In the genomic region with DNA sequence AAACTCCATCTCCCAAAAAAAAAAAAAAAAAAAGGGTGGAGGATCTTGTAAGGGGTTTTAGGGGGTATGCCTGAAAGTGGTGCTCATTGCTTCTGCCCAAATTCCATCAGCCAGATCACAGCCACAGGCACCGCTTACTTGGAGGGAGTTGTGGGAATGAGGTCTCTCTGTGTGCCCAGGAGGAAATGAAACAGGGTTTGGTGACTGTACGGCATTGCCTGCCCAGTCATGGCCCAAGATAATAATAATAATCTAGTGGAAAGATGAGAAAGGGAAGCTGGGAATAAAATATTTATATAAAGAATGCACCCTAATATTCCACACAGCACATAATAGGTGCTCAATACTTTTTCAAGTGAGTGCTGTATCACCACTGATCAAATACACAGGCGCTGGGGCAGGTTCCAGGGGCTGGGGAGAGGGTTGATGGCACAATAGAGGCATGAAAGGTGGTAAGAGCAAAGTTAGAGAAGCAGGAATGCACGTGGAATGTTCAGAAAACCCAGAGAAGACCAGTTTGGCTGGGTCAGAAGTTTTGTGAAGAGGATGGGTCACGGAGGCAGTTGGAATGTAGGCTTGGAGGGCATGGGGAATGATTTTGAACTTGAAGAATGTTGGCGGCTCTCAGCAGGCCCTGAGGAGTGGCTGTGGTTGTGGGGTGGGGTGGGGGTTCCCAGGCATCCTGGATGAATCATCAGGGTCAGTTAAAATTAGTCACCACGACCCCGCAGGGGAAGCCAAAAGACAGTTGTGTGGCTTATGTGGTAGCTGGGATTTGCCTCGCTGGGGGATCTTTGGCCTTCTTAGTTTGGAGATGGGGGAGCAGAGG, we compare ENCODE assay signal across 1 cellular context.
TF ChIP-seq lines count a peak whose summit lies in the region.

No MANE protein-coding gene starts in this region.

TF ChIP-seq in K562, 482 proteins besides CTCF, POLR2A, EP300 and RAD21:
- TF ChIP-seq EGR1 (conservative IDR thresholded peaks at IDR 0.05) (peak; percentile 25; the same call in 1 of the 2 replicates), ARID1B (IDR thresholded peaks at IDR 0.05) (peak; percentile 70), FOS (IDR thresholded peaks at IDR 0.05; ENCODE audit: extremely low read depth, insufficient read length) (peak; percentile 52), ZBTB7A (IDR thresholded peaks at IDR 0.05; ENCODE audit: borderline replicate concordance, control insufficient read depth, low read depth, low read length) (peak; percentile 53; the same call in 1 of the 2 replicates), SMARCA4 (IDR thresholded peaks at IDR 0.05) (peak; percentile 68; the same call in 1 of the 2 replicates), FOSL1 (tag; conservative IDR thresholded peaks at IDR 0.05) (peak; percentile 90), SIX5 (IDR thresholded peaks at IDR 0.05; ENCODE audit: borderline replicate concordance in 1 of 2, insufficient read depth in 1 of 2, low read depth in 1 of 2, low read length in 2 of 2) (no peak), KDM1A (IDR thresholded peaks at IDR 0.05) (peak; percentile 49 to 61; a peak in 3 of 4 replicates), JUND (IDR thresholded peaks at IDR 0.05; ENCODE audit: borderline replicate concordance, low read depth, low read length) (peak; percentile 93), JUND (tag; IDR thresholded peaks at IDR 0.05; ENCODE audit: borderline replicate concordance, low read depth, low read length) (peak; percentile 69; the same call in 1 of the 3 replicates), SMARCE1 (IDR thresholded peaks at IDR 0.05) (0 out of 2 replicates have a peak, but pooled peaks have one; percentile 42), TCF7 (IDR thresholded peaks at IDR 0.05; ENCODE audit: borderline replicate concordance) (no peak), ZBTB1 (CRISPR knock-in tag; IDR thresholded peaks at IDR 0.05; ENCODE audit: borderline replicate concordance, low read depth) (peak; percentile 68; the same call in 1 of the 2 replicates), DPF2 (IDR thresholded peaks at IDR 0.05) (peak; percentile 68; the same call in 1 of the 2 replicates), ATF3 (IDR thresholded peaks at IDR 0.05) (peak; percentile 86), ATF3 (CRISPR knock-in tag; conservative IDR thresholded peaks at IDR 0.05) (no peak), RBM14 (IDR thresholded peaks at IDR 0.05; ENCODE audit: borderline replicate concordance, insufficient read depth, low read depth, low read length) (no peak), JUN (IDR thresholded peaks at IDR 0.05; ENCODE audit: borderline replicate concordance, low read depth, low read length) (peak; percentile 86), JUN (CRISPR knock-in tag; IDR thresholded peaks at IDR 0.05; ENCODE audit: borderline replicate concordance) (no peak), SP1 (CRISPR knock-in tag; IDR thresholded peaks at IDR 0.05) (no peak)
- TF ChIP-seq, protein P1, sequence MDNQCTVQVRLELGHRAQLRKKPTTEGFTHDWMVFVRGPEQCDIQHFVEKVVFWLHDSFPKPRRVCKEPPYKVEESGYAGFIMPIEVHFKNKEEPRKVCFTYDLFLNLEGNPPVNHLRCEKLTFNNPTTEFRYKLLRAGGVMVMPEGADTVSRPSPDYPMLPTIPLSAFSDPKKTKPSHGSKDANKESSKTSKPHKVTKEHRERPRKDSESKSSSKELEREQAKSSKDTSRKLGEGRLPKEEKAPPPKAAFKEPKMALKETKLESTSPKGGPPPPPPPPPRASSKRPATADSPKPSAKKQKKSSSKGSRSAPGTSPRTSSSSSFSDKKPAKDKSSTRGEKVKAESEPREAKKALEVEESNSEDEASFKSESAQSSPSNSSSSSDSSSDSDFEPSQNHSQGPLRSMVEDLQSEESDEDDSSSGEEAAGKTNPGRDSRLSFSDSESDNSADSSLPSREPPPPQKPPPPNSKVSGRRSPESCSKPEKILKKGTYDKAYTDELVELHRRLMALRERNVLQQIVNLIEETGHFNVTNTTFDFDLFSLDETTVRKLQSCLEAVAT (IDR thresholded peaks at IDR 0.05), result no peak
